ENCODE assay signal across 8 cellular contexts in the genomic region with DNA sequence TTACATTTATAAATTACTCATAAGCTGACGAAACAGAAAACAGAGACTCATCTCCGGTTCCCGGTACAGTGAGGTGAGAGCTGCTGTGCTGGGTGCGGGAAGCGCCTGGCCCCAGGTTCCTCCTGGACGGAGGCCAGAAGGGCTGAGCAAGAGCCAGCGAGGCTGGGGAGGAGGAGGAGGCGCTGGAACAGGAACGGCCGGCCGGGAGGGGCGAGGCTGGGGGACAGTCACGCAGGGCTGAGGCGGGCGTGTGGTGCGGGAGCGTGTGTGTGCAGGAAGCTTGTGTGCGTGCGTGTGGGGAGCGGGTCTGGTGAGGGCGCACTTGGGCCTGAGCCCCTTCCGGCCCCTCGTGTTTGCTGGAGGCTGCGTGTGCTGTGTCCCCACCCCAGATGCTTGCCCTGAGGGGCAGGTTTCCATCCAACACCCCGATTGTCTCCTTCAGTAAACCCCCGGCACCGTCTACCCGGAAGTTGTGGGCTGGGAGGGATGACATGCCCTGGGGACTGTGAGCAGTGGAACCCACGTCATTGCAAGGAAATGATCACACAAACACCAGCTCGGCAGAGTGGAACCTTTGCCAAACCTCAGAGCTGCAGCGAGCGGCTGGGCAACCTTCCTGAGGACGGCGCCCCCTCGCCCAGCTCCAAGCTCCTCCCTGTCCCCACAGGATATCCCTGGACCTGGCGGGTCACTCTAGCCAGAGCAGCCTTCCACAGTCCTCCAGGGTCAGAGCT. TPM values are rescaled to one million over a fixed set of nuclear protein-coding genes. Genes with fewer than 3 reads are reported as not detected.
DNase-seq lines count a peak whose midpoint lies in the region; ATAC-seq, FAIRE-seq and TF ChIP-seq lines count a peak whose summit lies in the region.

No MANE protein-coding gene starts in this region.

- H3K9me3 ChIP-seq in MM.1S (replicated peaks; ENCODE audit: insufficient read depth, low read length): no peaks in the 10 kb centered on the region
- no peaks in the 10 kb centered on the region for H3K9me3 ChIP-seq in keratinocyte (ENCODE audit: control insufficient read depth, low read depth, low read length)

- no peaks in the 10 kb centered on the region for H3K9me1 ChIP-seq in keratinocyte (ENCODE audit: control insufficient read depth, extremely low read depth, insufficient read depth, low read length)

- POLR2A ChIA-PET in MCF 10A (lab: Yijun Ruan, JAX): interaction anchor here (0.7 to 3.8 kb wide), 40 partner anchors 10 to 577 kb away, joined by 3 to 88 read pairs (median 5); partner anchors contain the start of genes CCDC57, CD7, CSNK1D and FOXK2

- H3K36me3 ChIP-seq in MM.1S (replicated peaks; ENCODE audit: insufficient read depth, low read length) (no peaks in the 10 kb centered on the region), keratinocyte (ENCODE audit: control insufficient read depth in 2 of 2, extremely low read depth in 1 of 2, insufficient read depth in 2 of 2, low read length in 2 of 2) (no peaks in the 10 kb centered on the region)

- H3K27me3 Mint-ChIP-seq in Calu3 (ENCODE audit: unreplicated experiment): peaks cover 7% of the 10 kb centered on the region
- no peaks in the 10 kb centered on the region for H3K27me3 Mint-ChIP-seq in MCF 10A (ENCODE audit: insufficient read depth, unreplicated experiment)

- peak; percentile 86 for FAIRE-seq in keratinocyte (lab: Jason Lieb, UNC)

- ATAC-seq in GM21528 (IDR thresholded peaks at IDR 0.05; ENCODE audit: low FRiP score, unreplicated experiment): peak; percentile 51

- H3K27ac ChIP-seq in MM.1S (ENCODE audit: low read length): peak overlapping the region; percentile 87
- H3K27ac ChIP-seq in VCaP: peak overlapping the region; percentile 99
- H3K27ac ChIP-seq in keratinocyte (ENCODE audit: control insufficient read depth, insufficient read depth, low read length): peak overlapping the region; percentile 97

- BruUV-seq in Calu3 (replicated peaks; lab: Mats Ljungman, UMichigan) (no TSS peak), MCF 10A (replicated peaks; lab: Mats Ljungman, UMichigan) (no TSS peak)

- peaks cover 41% of the 10 kb centered on the region for H3K36me3 Mint-ChIP-seq in Calu3 (ENCODE audit: insufficient read depth, unreplicated experiment)
- peaks cover 5% of the 10 kb centered on the region for H3K36me3 Mint-ChIP-seq in MCF 10A (ENCODE audit: insufficient read depth, unreplicated experiment)

- peaks cover 63% of the 10 kb centered on the region for H3K4me1 Mint-ChIP-seq in Calu3 (ENCODE audit: low read depth, unreplicated experiment)
- H3K4me1 Mint-ChIP-seq in MCF 10A (ENCODE audit: insufficient read depth, unreplicated experiment): peaks cover 56% of the 10 kb centered on the region

- intact Hi-C loops in Calu3 (cut with micrococcal nuclease; ENCODE audit: unreplicated experiment): loop anchor here (5.0 to 10.0 kb wide), 2 partner anchors 39 to 53 kb away; no protein-coding TSS in a partner anchor
- intact Hi-C loops in MCF 10A (cut with micrococcal nuclease): loop anchor here (1.0 kb wide), 1 partner anchor 52 kb away; no protein-coding TSS in a partner anchor

- peak overlapping the region; percentile 74 for H3K4me3 Mint-ChIP-seq in Calu3 (ENCODE audit: low read depth, unreplicated experiment)
- H3K4me3 Mint-ChIP-seq in MCF 10A (ENCODE audit: unreplicated experiment): peak overlapping the region; percentile 92

- H3K9me3 Mint-ChIP-seq in Calu3 (ENCODE audit: low read depth, unreplicated experiment) (no peaks in the 10 kb centered on the region), MCF 10A (ENCODE audit: unreplicated experiment) (no peaks in the 10 kb centered on the region)

- H3K79me2 ChIP-seq in MM.1S (ENCODE audit: low read length) (no peaks in the 10 kb centered on the region), keratinocyte (ENCODE audit: control insufficient read depth, insufficient read depth, low read length) (no peaks in the 10 kb centered on the region)

- H3K27me3 ChIP-seq in MM.1S (replicated peaks; ENCODE audit: insufficient read depth, low read length): no peaks in the 10 kb centered on the region
- no peaks in the 10 kb centered on the region for H3K27me3 ChIP-seq in keratinocyte (ENCODE audit: control insufficient read depth, extremely low read depth, insufficient read depth, low read length)

- H3F3A ChIP-seq in MM.1S (ENCODE audit: insufficient read depth, low read length): peaks cover 42% of the 10 kb centered on the region

- peak overlapping the region; percentile 98 for H3K9ac ChIP-seq in MM.1S (ENCODE audit: low read length)
- H3K9ac ChIP-seq in keratinocyte (ENCODE audit: control insufficient read depth, extremely low read depth, insufficient read depth, low read length): peak overlapping the region; percentile 84

- DNase-seq in Calu3: peak; percentile 93
- DNase-seq in MM.1S: peak; percentile 77
- DNase-seq in MCF 10A (ENCODE audit: unreplicated experiment): peak; percentile 98
- DNase-seq in keratinocyte (ENCODE audit: low read depth, low spot score): peak; percentile 86
- DNase-seq in stimulated activated CD4-positive, alpha-beta T cell treated with anti-CD3 and anti-CD28 coated beads, Interleukin-1b, Interleukin-23, amount 100 ng/mL, for 1 hour (ENCODE audit: low read depth in 2 of 2): peak; percentile 70 to 93
- DNase-seq in NCI-H2171 treated with DMSO at 0.1 percent for 48 hours (lab: John Stamatoyannopoulos, UW): no peak

- H3K27ac Mint-ChIP-seq in Calu3 (ENCODE audit: unreplicated experiment) (peak overlapping the region; percentile 85), MCF 10A (ENCODE audit: low read depth, unreplicated experiment) (peak overlapping the region; percentile 98)

- dilution Hi-C loops in keratinocyte (cut with MboI; ENCODE audit: extremely low pct_ligation_motif_present, low sequenced_read_pairs): no loop called here

- TF ChIP-seq CTCF in Calu3 (IDR thresholded peaks at IDR 0.05; ENCODE audit: unreplicated experiment) (no peak), MM.1S (IDR thresholded peaks at IDR 0.05; ENCODE audit: low read length) (no peak), VCaP (conservative IDR thresholded peaks at IDR 0.05) (no peak; the same call in 1 of the 2 replicates), MCF 10A (IDR thresholded peaks at IDR 0.05; ENCODE audit: unreplicated experiment) (no peak), keratinocyte (optimal IDR thresholded peaks at IDR 0.05 in 1 of 3, IDR thresholded peaks at IDR 0.05 in 1 of 3, conservative IDR thresholded peaks at IDR 0.05 in 1 of 3; ENCODE audit: extremely low read depth in 1 of 3, insufficient read depth in 2 of 3, low read length in 3 of 3) (peak in 2 of 3 experiments; percentile 5 to 31)

- H3K4me3 ChIP-seq in MM.1S (ENCODE audit: low read length): peak overlapping the region; percentile 75
- peak overlapping the region; percentile 35 to 61 (median 57) for H3K4me3 ChIP-seq in keratinocyte (ENCODE audit: control insufficient read depth in 2 of 3, extremely low read depth in 1 of 3, insufficient read depth in 2 of 3, low read depth in 1 of 3, low read length in 3 of 3)

- H3K4me2 ChIP-seq in MM.1S (ENCODE audit: low read depth, low read length) (peak overlapping the region; percentile 94), keratinocyte (ENCODE audit: control insufficient read depth, extremely low read depth, insufficient read depth, low read depth, low read length) (peak overlapping the region; percentile 84)

- H3K9me2 ChIP-seq in MM.1S (replicated peaks; ENCODE audit: insufficient read depth, low read length): no peaks in the 10 kb centered on the region

- H4K20me1 ChIP-seq in MM.1S (ENCODE audit: insufficient read depth, low read length): no peaks in the 10 kb centered on the region
- no peaks in the 10 kb centered on the region for H4K20me1 ChIP-seq in keratinocyte (ENCODE audit: control insufficient read depth, extremely low read depth, insufficient read depth, low read length)

- CTCF ChIA-PET in Calu3 (lab: Charles Lee): interaction anchor here (0.5 to 1.9 kb wide), 6 partner anchors 11 to 344 kb away, joined by 3 to 5 read pairs (median 3); partner anchors contain the start of gene NARF
- CTCF ChIA-PET in MCF 10A (lab: Yijun Ruan, JAX): interaction anchor here (0.6 to 2.8 kb wide), 9 partner anchors 11 to 253 kb away, joined by 3 to 14 read pairs (median 3); no protein-coding TSS in a partner anchor

- H3K4me1 ChIP-seq in MM.1S (ENCODE audit: low read length) (peaks cover 23% of the 10 kb centered on the region), keratinocyte (ENCODE audit: control insufficient read depth, extremely low read depth, insufficient read depth, low read length) (peaks cover 56% of the 10 kb centered on the region)

- peak overlapping the region; percentile 68 for H2AFZ ChIP-seq in MM.1S (ENCODE audit: low read length)
- peak overlapping the region; percentile 48 for H2AFZ ChIP-seq in keratinocyte (ENCODE audit: control insufficient read depth, low read length)

RNA-seq across cellular contexts. Expression of gene CD7, which starts 19.4 kb away (rescaled TPM):
- total RNA-seq in Calu3 (2022): 0.34 TPM in 1 of 2 replicates, not detected in the other
- 0.63 and 0.71 TPM in 2 replicates for total RNA-seq in MCF 10A (2022)
- polyA plus RNA-seq in keratinocyte: 0.05 TPM in 1 of 3 replicates, not detected in the others
- polyA plus RNA-seq in keratinocyte (2011; ENCODE audit: low read depth): not detected
- not detected in 2 replicates for polyA plus RNA-seq in keratinocyte (2011; cell fraction: cytosol; rRNA removed)
- polyA plus RNA-seq in keratinocyte (2011; cell fraction: nucleus; rRNA removed): not detected in 2 replicates
- polyA plus RNA-seq in keratinocyte (2012; ENCODE audit: low replicate concordance): not detected in 2 replicates
- polyA minus RNA-seq in keratinocyte: not detected in 3 replicates
- not detected for polyA minus RNA-seq in keratinocyte (2011; cell fraction: cytosol; rRNA and poly(A)+ RNA removed)
- not detected in 2 replicates for polyA minus RNA-seq in keratinocyte (2011; cell fraction: nucleus; rRNA and poly(A)+ RNA removed)

RNA-seq across cellular contexts. Expression of gene CSNK1D, which starts 24.5 kb away (rescaled TPM):
- total RNA-seq in Calu3 (2022): 157 and 160 TPM in 2 replicates
- 191 and 193 TPM in 2 replicates for total RNA-seq in MCF 10A (2022)
- 61.8 to 173 TPM (median 86.0 TPM) in 3 replicates for polyA plus RNA-seq in keratinocyte
- polyA plus RNA-seq in keratinocyte (2011; ENCODE audit: low read depth): 33.8 TPM
- polyA plus RNA-seq in keratinocyte (2011; cell fraction: cytosol; rRNA removed): 123 and 135 TPM in 2 replicates
- 286 and 337 TPM in 2 replicates for polyA plus RNA-seq in keratinocyte (2011; cell fraction: nucleus; rRNA removed)
- polyA plus RNA-seq in keratinocyte (2012; ENCODE audit: low replicate concordance): 88.4 and 107 TPM in 2 replicates
- polyA minus RNA-seq in keratinocyte: 75.4 to 226 TPM (median 76.3 TPM) in 3 replicates
- 74.2 TPM for polyA minus RNA-seq in keratinocyte (2011; cell fraction: cytosol; rRNA and poly(A)+ RNA removed)
- polyA minus RNA-seq in keratinocyte (2011; cell fraction: nucleus; rRNA and poly(A)+ RNA removed): 57.8 and 84.6 TPM in 2 replicates

RNA-seq across cellular contexts. Expression of gene SECTM1, which starts 35.6 kb away (rescaled TPM):
- 10.4 and 13.4 TPM in 2 replicates for total RNA-seq in Calu3 (2022)
- total RNA-seq in MCF 10A (2022): 7.5 and 13.4 TPM in 2 replicates
- polyA plus RNA-seq in keratinocyte: 1.7 to 2.2 TPM (median 2.0 TPM) in 3 replicates
- not detected for polyA plus RNA-seq in keratinocyte (2011; ENCODE audit: low read depth)
- 0.85 and 2.5 TPM in 2 replicates for polyA plus RNA-seq in keratinocyte (2011; cell fraction: cytosol; rRNA removed)
- polyA plus RNA-seq in keratinocyte (2011; cell fraction: nucleus; rRNA removed): 1.5 and 2.5 TPM in 2 replicates
- 0.78 and 3.3 TPM in 2 replicates for polyA plus RNA-seq in keratinocyte (2012; ENCODE audit: low replicate concordance)
- polyA minus RNA-seq in keratinocyte: 2.5 to 4.9 TPM (median 3.7 TPM) in 3 replicates
- 9.6 TPM for polyA minus RNA-seq in keratinocyte (2011; cell fraction: cytosol; rRNA and poly(A)+ RNA removed)
- polyA minus RNA-seq in keratinocyte (2011; cell fraction: nucleus; rRNA and poly(A)+ RNA removed): 1.6 and 2.8 TPM in 2 replicates

Comparison
In these comparisons a context has a peak if more than half of its experiments do, and no peak if none do; other contexts are left out.
1. CTCF ChIP-seq: peak in keratinocyte (2 of 3); none in Calu3 (single experiment), MM.1S (single experiment), VCaP (single experiment) and MCF 10A (single experiment).
2. Peak in every context shown above with its lines, with median percentiles within 50 percentile points of each other: H3K27ac ChIP-seq.